Comparison of ENCODE assay signal across 1 cellular context in genomic region chr2:170742896-170743529, GRCh38.
TF ChIP-seq lines count a peak whose summit lies in the region.

No MANE protein-coding gene starts in this region.

TF ChIP-seq in K562, 482 proteins besides CTCF, POLR2A, EP300 and RAD21:
- TF ChIP-seq PCBP1 (IDR thresholded peaks at IDR 0.05; ENCODE audit: low read depth, low read length, poor library complexity, severe bottlenecking) (no peak), MEF2A (IDR thresholded peaks at IDR 0.05; ENCODE audit: control insufficient read depth, low read depth, low read length) (peak; percentile 39; the same call in 1 of the 2 replicates), PTTG1 (tag; IDR thresholded peaks at IDR 0.05; ENCODE audit: low read depth) (no peak), CBX3 (IDR thresholded peaks at IDR 0.05; ENCODE audit: borderline replicate concordance in 1 of 2, low read length in 2 of 2) (0 out of 3 replicates have a peak, but pooled peaks of 1 of the 2 experiments have one; percentile 1), ZBTB9 (CRISPR knock-in tag; IDR thresholded peaks at IDR 0.05) (no peak), PKNOX1 (IDR thresholded peaks at IDR 0.05) (0 out of 2 replicates have a peak, but pooled peaks have one; percentile 18), STAT5A (IDR thresholded peaks at IDR 0.05; ENCODE audit: borderline replicate concordance, low read length) (no peak), ZNF696 (CRISPR knock-in tag; conservative IDR thresholded peaks at IDR 0.05) (no peak), CCAR2 (IDR thresholded peaks at IDR 0.05; ENCODE audit: low read depth, low read length) (no peak), TCF15 (CRISPR knock-in tag; IDR thresholded peaks at IDR 0.05) (no peak), ZSCAN29 (IDR thresholded peaks at IDR 0.05) (no peak)
